In the genomic region with DNA sequence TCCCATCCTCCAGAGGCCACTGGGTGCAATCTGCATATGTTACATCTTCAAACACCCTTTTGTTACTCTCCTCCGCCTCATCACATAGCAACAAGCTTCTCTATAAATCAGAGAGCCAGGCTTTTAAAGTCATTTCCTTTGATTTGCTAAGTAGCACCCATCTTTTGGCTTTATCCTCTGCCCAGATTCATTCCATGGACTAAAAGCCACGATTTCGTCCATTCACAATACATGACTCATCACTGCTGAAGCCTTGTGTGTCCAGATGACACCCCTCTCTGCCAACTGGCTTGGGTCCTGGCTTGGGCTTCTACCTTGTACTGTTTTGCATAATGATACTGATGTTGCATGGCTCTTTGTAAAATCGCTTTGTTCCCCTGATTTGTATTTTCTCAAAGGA, we compare ENCODE assay signal across 1 cellular context.
TF ChIP-seq lines count a peak whose summit lies in the region.

No MANE protein-coding gene starts in this region.

TF ChIP-seq in GM23338, 12 proteins besides CTCF, POLR2A, EP300 and RAD21:
- TF ChIP-seq STAT1 (IDR thresholded peaks at IDR 0.05; ENCODE audit: unreplicated experiment) (no peak), EZH2 (IDR thresholded peaks at IDR 0.05; ENCODE audit: low read depth, unreplicated experiment) (no peak), POLR2AphosphoS5 (IDR thresholded peaks at IDR 0.05; ENCODE audit: low read depth) (no peak), EZH2phosphoT487 (IDR thresholded peaks at IDR 0.05; ENCODE audit: unreplicated experiment) (no peak), ZNF331 (CRISPR knock-in tag; IDR thresholded peaks at IDR 0.05; ENCODE audit: low read depth) (no peak), JUNB (IDR thresholded peaks at IDR 0.05; ENCODE audit: unreplicated experiment) (no peak), NANOG (IDR thresholded peaks at IDR 0.05; ENCODE audit: borderline replicate concordance) (no peak), ZNF114 (CRISPR knock-in tag; IDR thresholded peaks at IDR 0.05) (no peak), CREB1 (CRISPR knock-in tag; IDR thresholded peaks at IDR 0.05; ENCODE audit: low read depth) (no peak)
- TF ChIP-seq, protein P1, sequence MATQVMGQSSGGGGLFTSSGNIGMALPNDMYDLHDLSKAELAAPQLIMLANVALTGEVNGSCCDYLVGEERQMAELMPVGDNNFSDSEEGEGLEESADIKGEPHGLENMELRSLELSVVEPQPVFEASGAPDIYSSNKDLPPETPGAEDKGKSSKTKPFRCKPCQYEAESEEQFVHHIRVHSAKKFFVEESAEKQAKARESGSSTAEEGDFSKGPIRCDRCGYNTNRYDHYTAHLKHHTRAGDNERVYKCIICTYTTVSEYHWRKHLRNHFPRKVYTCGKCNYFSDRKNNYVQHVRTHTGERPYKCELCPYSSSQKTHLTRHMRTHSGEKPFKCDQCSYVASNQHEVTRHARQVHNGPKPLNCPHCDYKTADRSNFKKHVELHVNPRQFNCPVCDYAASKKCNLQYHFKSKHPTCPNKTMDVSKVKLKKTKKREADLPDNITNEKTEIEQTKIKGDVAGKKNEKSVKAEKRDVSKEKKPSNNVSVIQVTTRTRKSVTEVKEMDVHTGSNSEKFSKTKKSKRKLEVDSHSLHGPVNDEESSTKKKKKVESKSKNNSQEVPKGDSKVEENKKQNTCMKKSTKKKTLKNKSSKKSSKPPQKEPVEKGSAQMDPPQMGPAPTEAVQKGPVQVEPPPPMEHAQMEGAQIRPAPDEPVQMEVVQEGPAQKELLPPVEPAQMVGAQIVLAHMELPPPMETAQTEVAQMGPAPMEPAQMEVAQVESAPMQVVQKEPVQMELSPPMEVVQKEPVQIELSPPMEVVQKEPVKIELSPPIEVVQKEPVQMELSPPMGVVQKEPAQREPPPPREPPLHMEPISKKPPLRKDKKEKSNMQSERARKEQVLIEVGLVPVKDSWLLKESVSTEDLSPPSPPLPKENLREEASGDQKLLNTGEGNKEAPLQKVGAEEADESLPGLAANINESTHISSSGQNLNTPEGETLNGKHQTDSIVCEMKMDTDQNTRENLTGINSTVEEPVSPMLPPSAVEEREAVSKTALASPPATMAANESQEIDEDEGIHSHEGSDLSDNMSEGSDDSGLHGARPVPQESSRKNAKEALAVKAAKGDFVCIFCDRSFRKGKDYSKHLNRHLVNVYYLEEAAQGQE (IDR thresholded peaks at IDR 0.05; ENCODE audit: unreplicated experiment) = no peak
- TF ChIP-seq, protein P2, sequence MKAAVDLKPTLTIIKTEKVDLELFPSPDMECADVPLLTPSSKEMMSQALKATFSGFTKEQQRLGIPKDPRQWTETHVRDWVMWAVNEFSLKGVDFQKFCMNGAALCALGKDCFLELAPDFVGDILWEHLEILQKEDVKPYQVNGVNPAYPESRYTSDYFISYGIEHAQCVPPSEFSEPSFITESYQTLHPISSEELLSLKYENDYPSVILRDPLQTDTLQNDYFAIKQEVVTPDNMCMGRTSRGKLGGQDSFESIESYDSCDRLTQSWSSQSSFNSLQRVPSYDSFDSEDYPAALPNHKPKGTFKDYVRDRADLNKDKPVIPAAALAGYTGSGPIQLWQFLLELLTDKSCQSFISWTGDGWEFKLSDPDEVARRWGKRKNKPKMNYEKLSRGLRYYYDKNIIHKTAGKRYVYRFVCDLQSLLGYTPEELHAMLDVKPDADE (IDR thresholded peaks at IDR 0.05) = no peak
- TF ChIP-seq, protein P3, sequence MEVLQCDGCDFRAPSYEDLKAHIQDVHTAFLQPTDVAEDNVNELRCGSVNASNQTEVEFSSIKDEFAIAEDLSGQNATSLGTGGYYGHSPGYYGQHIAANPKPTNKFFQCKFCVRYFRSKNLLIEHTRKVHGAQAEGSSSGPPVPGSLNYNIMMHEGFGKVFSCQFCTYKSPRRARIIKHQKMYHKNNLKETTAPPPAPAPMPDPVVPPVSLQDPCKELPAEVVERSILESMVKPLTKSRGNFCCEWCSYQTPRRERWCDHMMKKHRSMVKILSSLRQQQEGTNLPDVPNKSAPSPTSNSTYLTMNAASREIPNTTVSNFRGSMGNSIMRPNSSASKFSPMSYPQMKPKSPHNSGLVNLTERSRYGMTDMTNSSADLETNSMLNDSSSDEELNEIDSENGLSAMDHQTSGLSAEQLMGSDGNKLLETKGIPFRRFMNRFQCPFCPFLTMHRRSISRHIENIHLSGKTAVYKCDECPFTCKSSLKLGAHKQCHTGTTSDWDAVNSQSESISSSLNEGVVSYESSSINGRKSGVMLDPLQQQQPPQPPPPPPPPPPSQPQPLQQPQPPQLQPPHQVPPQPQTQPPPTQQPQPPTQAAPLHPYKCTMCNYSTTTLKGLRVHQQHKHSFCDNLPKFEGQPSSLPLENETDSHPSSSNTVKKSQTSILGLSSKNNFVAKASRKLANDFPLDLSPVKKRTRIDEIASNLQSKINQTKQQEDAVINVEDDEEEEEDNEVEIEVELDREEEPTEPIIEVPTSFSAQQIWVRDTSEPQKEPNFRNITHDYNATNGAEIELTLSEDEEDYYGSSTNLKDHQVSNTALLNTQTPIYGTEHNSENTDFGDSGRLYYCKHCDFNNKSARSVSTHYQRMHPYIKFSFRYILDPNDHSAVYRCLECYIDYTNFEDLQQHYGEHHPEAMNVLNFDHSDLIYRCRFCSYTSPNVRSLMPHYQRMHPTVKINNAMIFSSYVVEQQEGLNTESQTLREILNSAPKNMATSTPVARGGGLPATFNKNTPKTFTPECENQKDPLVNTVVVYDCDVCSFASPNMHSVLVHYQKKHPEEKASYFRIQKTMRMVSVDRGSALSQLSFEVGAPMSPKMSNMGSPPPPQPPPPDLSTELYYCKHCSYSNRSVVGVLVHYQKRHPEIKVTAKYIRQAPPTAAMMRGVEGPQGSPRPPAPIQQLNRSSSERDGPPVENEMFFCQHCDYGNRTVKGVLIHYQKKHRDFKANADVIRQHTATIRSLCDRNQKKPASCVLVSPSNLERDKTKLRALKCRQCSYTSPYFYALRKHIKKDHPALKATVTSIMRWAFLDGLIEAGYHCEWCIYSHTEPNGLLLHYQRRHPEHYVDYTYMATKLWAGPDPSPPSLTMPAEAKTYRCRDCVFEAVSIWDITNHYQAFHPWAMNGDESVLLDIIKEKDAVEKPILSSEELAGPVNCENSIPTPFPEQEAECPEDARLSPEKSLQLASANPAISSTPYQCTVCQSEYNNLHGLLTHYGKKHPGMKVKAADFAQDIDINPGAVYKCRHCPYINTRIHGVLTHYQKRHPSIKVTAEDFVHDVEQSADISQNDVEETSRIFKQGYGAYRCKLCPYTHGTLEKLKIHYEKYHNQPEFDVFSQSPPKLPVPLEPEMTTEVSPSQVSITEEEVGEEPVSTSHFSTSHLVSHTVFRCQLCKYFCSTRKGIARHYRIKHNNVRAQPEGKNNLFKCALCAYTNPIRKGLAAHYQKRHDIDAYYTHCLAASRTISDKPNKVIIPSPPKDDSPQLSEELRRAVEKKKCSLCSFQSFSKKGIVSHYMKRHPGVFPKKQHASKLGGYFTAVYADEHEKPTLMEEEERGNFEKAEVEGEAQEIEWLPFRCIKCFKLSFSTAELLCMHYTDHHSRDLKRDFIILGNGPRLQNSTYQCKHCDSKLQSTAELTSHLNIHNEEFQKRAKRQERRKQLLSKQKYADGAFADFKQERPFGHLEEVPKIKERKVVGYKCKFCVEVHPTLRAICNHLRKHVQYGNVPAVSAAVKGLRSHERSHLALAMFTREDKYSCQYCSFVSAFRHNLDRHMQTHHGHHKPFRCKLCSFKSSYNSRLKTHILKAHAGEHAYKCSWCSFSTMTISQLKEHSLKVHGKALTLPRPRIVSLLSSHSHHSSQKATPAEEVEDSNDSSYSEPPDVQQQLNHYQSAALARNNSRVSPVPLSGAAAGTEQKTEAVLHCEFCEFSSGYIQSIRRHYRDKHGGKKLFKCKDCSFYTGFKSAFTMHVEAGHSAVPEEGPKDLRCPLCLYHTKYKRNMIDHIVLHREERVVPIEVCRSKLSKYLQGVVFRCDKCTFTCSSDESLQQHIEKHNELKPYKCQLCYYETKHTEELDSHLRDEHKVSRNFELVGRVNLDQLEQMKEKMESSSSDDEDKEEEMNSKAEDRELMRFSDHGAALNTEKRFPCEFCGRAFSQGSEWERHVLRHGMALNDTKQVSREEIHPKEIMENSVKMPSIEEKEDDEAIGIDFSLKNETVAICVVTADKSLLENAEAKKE (CRISPR knock-in tag; IDR thresholded peaks at IDR 0.05) = no peak
